9 cellular contexts compared by ENCODE assay signal in genomic region chr3:152244156-152244888, GRCh38. TPM values are rescaled to one million over a fixed set of nuclear protein-coding genes. Genes with fewer than 3 reads are reported as not detected.
DNase-seq lines count a peak whose midpoint lies in the region; ATAC-seq, FAIRE-seq and TF ChIP-seq lines count a peak whose summit lies in the region.
"Had no signal": no experiment of that assay in that cellular context is flagged by ENCODE, and none has a peak within 500 bp of the region (broad histone marks: within the 10 kb centered on the region; RNA-seq: fewer than 3 reads in every experiment).

No MANE protein-coding gene starts in this region.

- peaks cover 41% of the 10 kb centered on the region for H3K4me1 Mint-ChIP-seq in activated naive CD8-positive, alpha-beta T cell treated with anti-CD3 and anti-CD28 coated beads, Interleukin-2, amount 10 ng/mL, durations not matched to agents 7 days and 5 days

- H3K9ac ChIP-seq in BLaER1 (no peak overlapping the region), Karpas-422 (ENCODE audit: low read length) (no peak overlapping the region)

- H3K4me3 ChIP-seq in BLaER1 = no peak overlapping the region
- H3K4me3 ChIP-seq in Karpas-422 (ENCODE audit: low read length) = no peak overlapping the region
- H3K4me3 ChIP-seq in ascending aorta = peak overlapping the region in 1 of 2 donors; percentile 29

- H3K27me3 Mint-ChIP-seq in activated naive CD8-positive, alpha-beta T cell treated with anti-CD3 and anti-CD28 coated beads, Interleukin-2, amount 10 ng/mL, durations not matched to agents 7 days and 5 days = no peaks in the 10 kb centered on the region

- H3K27ac ChIP-seq in BLaER1 = no peak overlapping the region
- H3K27ac ChIP-seq in Karpas-422 (ENCODE audit: low read length) = no peak overlapping the region
- H3K27ac ChIP-seq in ascending aorta = no peak overlapping the region

- POLR2A ChIA-PET in activated naive CD8-positive, alpha-beta T cell treated with anti-CD3 and anti-CD28 coated beads, Interleukin-2, amount 10 ng/mL, durations not matched to agents 7 days and 5 days (lab: Charles Lee) = interaction anchor here (0.6 to 8.9 kb wide), 19 partner anchors 10 to 1482 kb away, joined by 3 to 258 read pairs (median 9); partner anchors contain the start of genes GPR171, MBNL1 and SIAH2

- peak overlapping the region; percentile 97 for H3K4me3 Mint-ChIP-seq in activated naive CD8-positive, alpha-beta T cell treated with anti-CD3 and anti-CD28 coated beads, Interleukin-2, amount 10 ng/mL, durations not matched to agents 7 days and 5 days

- no peak overlapping the region for H2AFZ ChIP-seq in Karpas-422 (ENCODE audit: low read length)

- H3K4me2 ChIP-seq in BLaER1 (peak overlapping the region; percentile 76), Karpas-422 (ENCODE audit: low read depth, low read length, poor library complexity, severe bottlenecking) (no peak overlapping the region)

- H3K27me3 ChIP-seq in BLaER1 = no peaks in the 10 kb centered on the region
- no peaks in the 10 kb centered on the region for H3K27me3 ChIP-seq in Karpas-422 (ENCODE audit: low read length)
- no peaks in the 10 kb centered on the region for H3K27me3 ChIP-seq in ascending aorta

- H3K36me3 ChIP-seq in BLaER1 (no peaks in the 10 kb centered on the region), Karpas-422 (ENCODE audit: insufficient read depth, low read length) (no peaks in the 10 kb centered on the region), ascending aorta (no peaks in the 10 kb centered on the region)

- H3K9me3 ChIP-seq in BLaER1 = no peaks in the 10 kb centered on the region
- H3K9me3 ChIP-seq in Karpas-422 (ENCODE audit: low read length) = no peaks in the 10 kb centered on the region; the same call in 1 of the 2 replicates
- no peaks in the 10 kb centered on the region for H3K9me3 ChIP-seq in ascending aorta

- no peaks in the 10 kb centered on the region for H3K9me3 Mint-ChIP-seq in activated naive CD8-positive, alpha-beta T cell treated with anti-CD3 and anti-CD28 coated beads, Interleukin-2, amount 10 ng/mL, durations not matched to agents 7 days and 5 days

- peak; percentile 18 for ATAC-seq in GM19397 (IDR thresholded peaks at IDR 0.05; ENCODE audit: unreplicated experiment)
- peak; percentile 23 for ATAC-seq in activated naive CD8-positive, alpha-beta T cell treated with anti-CD3 and anti-CD28 coated beads, Interleukin-2, amount 10 ng/mL, durations not matched to agents 7 days and 5 days (ENCODE audit: low read depth)
- ATAC-seq in HG03135 (IDR thresholded peaks at IDR 0.05; ENCODE audit: unreplicated experiment) = no peak

- peaks cover 20% of the 10 kb centered on the region for H3K36me3 Mint-ChIP-seq in activated naive CD8-positive, alpha-beta T cell treated with anti-CD3 and anti-CD28 coated beads, Interleukin-2, amount 10 ng/mL, durations not matched to agents 7 days and 5 days

- H3K27ac Mint-ChIP-seq in activated naive CD8-positive, alpha-beta T cell treated with anti-CD3 and anti-CD28 coated beads, Interleukin-2, amount 10 ng/mL, durations not matched to agents 7 days and 5 days = peak overlapping the region; percentile 95

- DNase-seq in Karpas-422 = peak; percentile 51
- no peak for DNase-seq in activated naive CD8-positive, alpha-beta T cell treated with anti-CD3 and anti-CD28 coated beads, Interleukin-2, amount 10 ng/mL, durations not matched to agents 7 days and 5 days
- no peak for DNase-seq in NCI-H1417 treated with DMSO at 0.1 percent for 48 hours (lab: John Stamatoyannopoulos, UW)
- no peak for DNase-seq in frontal cortex (ENCODE audit: low spot score in 2 of 2)
- no peak for DNase-seq in ascending aorta (ENCODE audit: low spot score in 2 of 2)
- DNase-seq: midbrain had no signal

- no peaks in the 10 kb centered on the region for H3K9me2 ChIP-seq in Karpas-422 (replicated peaks; ENCODE audit: insufficient read depth, low read length)

- no peaks in the 10 kb centered on the region for H3K79me2 ChIP-seq in Karpas-422 (ENCODE audit: low read length)

- intact Hi-C loops in ascending aorta (cut with DNase I) = no loop called here

- peaks cover 41% of the 10 kb centered on the region for H3K4me1 ChIP-seq in BLaER1
- peaks cover 7% of the 10 kb centered on the region for H3K4me1 ChIP-seq in Karpas-422 (ENCODE audit: low read length)
- no peaks in the 10 kb centered on the region for H3K4me1 ChIP-seq in ascending aorta

- TF ChIP-seq CTCF in ascending aorta (IDR thresholded peaks at IDR 0.05) = no peak

- FAIRE-seq in frontal cortex (lab: Jason Lieb, UNC) = no peak

- H4K20me1 ChIP-seq in BLaER1 (no peaks in the 10 kb centered on the region), Karpas-422 (ENCODE audit: insufficient read depth, low read depth, low read length) (no peaks in the 10 kb centered on the region)

RNA-seq across cellular contexts. Expression of gene MBNL1, which starts 24.4 kb away (rescaled TPM):
- total RNA-seq in Karpas-422 (2014; rRNA removed; shearing (Covaris generic); ENCODE audit: low replicate concordance) = 172 and 265 TPM in 2 replicates
- 100 to 1,000 TPM; 446 to 447 TPM for total RNA-seq in activated naive CD8-positive, alpha-beta T cell treated with anti-CD3 and anti-CD28 coated beads, Interleukin-2, amount 10 ng/mL, durations not matched to agents 7 days and 5 days
- total RNA-seq in frontal cortex = 44.0 TPM
- total RNA-seq in ascending aorta = 350 TPM
